In the genomic region with DNA sequence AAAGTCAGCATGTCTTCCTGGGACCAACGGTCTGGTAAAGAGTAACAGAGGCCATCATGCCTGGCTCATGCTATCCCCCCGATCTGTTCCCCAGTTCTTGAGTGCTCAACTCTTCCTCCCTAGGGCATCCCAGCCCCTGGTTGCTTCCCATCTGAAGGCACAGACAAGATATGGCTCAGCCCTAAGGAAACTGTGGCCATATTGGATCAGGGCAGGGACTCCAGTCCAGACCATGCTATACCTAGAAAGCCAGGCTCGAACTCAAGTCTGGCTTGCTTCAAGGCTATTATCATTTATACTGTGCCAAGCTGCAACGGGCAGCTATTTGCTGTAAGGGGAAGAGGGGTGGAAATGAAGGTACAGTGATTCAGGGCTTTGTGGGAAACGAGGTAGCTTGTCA, we compare ENCODE assay signal across 12 cellular contexts. TPM values are rescaled to one million over a fixed set of nuclear protein-coding genes. Genes with fewer than 3 reads are reported as not detected.
DNase-seq lines count a peak whose midpoint lies in the region; ATAC-seq, FAIRE-seq and TF ChIP-seq lines count a peak whose summit lies in the region.
"Had no signal": no experiment of that assay in that cellular context is flagged by ENCODE, and none has a peak within 500 bp of the region (broad histone marks: within the 10 kb centered on the region; RNA-seq: fewer than 3 reads in every experiment).

No MANE protein-coding gene starts in this region.

- H3K4me3 ChIP-seq in DOHH2 (ENCODE audit: low read length) (peak overlapping the region; percentile 96), Karpas-422 (ENCODE audit: low read length) (peak overlapping the region; percentile 90), neural progenitor cell (no peak overlapping the region), small intestine (ENCODE audit: low read depth in 1 of 2, low read length in 2 of 2) (no peak overlapping the region)
- H3K4me3 ChIP-seq: prostate gland had no signal

- peaks cover 14% of the 10 kb centered on the region for H3K36me3 Mint-ChIP-seq in activated naive CD8-positive, alpha-beta T cell
- peaks cover 12% of the 10 kb centered on the region for H3K36me3 Mint-ChIP-seq in neural progenitor cell

- H3K9me2 ChIP-seq in DOHH2 (replicated peaks; ENCODE audit: control insufficient read depth, low read length) (no peaks in the 10 kb centered on the region), Karpas-422 (replicated peaks; ENCODE audit: insufficient read depth, low read length) (no peaks in the 10 kb centered on the region)

- H3K27me3 Mint-ChIP-seq in activated naive CD8-positive, alpha-beta T cell = no peaks in the 10 kb centered on the region
- peaks cover 6% of the 10 kb centered on the region for H3K27me3 Mint-ChIP-seq in neural progenitor cell (ENCODE audit: insufficient read depth, low read depth)

- H3K27ac ChIP-seq in DOHH2 (ENCODE audit: low read depth, low read length) = peak overlapping the region; percentile 82
- H3K27ac ChIP-seq in Karpas-422 (ENCODE audit: low read length) = peak overlapping the region; percentile 81
- no peak overlapping the region for H3K27ac ChIP-seq in neural progenitor cell
- no peak overlapping the region for H3K27ac ChIP-seq in small intestine (ENCODE audit: low read depth in 1 of 2, low read length in 1 of 2)
- H3K27ac ChIP-seq: GM23248, prostate gland had no signal

- H3K27ac Mint-ChIP-seq in activated naive CD8-positive, alpha-beta T cell = peak overlapping the region; percentile 99
- H3K27ac Mint-ChIP-seq in neural progenitor cell = peak overlapping the region; percentile 46

- H3K4me1 ChIP-seq in DOHH2 (ENCODE audit: control insufficient read depth, low read length) (peaks cover 57% of the 10 kb centered on the region), Karpas-422 (ENCODE audit: low read length) (peaks cover 30% of the 10 kb centered on the region), neural progenitor cell (peaks cover 5% of the 10 kb centered on the region), small intestine (ENCODE audit: control insufficient read depth in 2 of 2, insufficient read depth in 1 of 2, low read depth in 1 of 2, low read length in 1 of 2) (peaks cover 5 to 10% of the 10 kb centered on the region in 2 donors)
- H3K4me1 ChIP-seq: prostate gland had no signal

- 60 to 75% (median 74%) methylated on average over 5 of the region's 5 CpGs for WGBS in small intestine, 3 donors

- H3K4me1 Mint-ChIP-seq in activated naive CD8-positive, alpha-beta T cell (ENCODE audit: low read depth) = peaks cover 50% of the 10 kb centered on the region
- peaks cover 20% of the 10 kb centered on the region for H3K4me1 Mint-ChIP-seq in neural progenitor cell

- no peak for TF ChIP-seq CTCF in DOHH2 (IDR thresholded peaks at IDR 0.05; ENCODE audit: low read depth, low read length, poor library complexity, severe bottlenecking)
- no peak for TF ChIP-seq CTCF in neural progenitor cell (IDR thresholded peaks at IDR 0.05)

- H3K27me3 ChIP-seq in DOHH2 (ENCODE audit: control insufficient read depth, low read length) (no peaks in the 10 kb centered on the region), Karpas-422 (ENCODE audit: low read length) (no peaks in the 10 kb centered on the region), neural progenitor cell (no peaks in the 10 kb centered on the region), small intestine (ENCODE audit: control insufficient read depth in 2 of 2, insufficient read depth in 2 of 2, low read length in 2 of 2) (no peaks in the 10 kb centered on the region)

- H3K9me3 Mint-ChIP-seq in activated naive CD8-positive, alpha-beta T cell (ENCODE audit: low read depth) = no peaks in the 10 kb centered on the region
- H3K9me3 Mint-ChIP-seq in neural progenitor cell = no peaks in the 10 kb centered on the region

- no peak for FAIRE-seq in small intestine (lab: Jason Lieb, UNC)

- H3K79me2 ChIP-seq in DOHH2 (ENCODE audit: control insufficient read depth, low read length) (peaks cover 60% of the 10 kb centered on the region), Karpas-422 (ENCODE audit: low read length) (peaks cover 35% of the 10 kb centered on the region), neural progenitor cell (ENCODE audit: low read depth) (peaks cover 60% of the 10 kb centered on the region)

- H3F3A ChIP-seq in DOHH2 (ENCODE audit: control insufficient read depth, insufficient read depth) (peaks cover 20% of the 10 kb centered on the region), neural progenitor cell (ENCODE audit: low read depth) (peaks cover 25% of the 10 kb centered on the region)

- H3K36me3 ChIP-seq in DOHH2 (ENCODE audit: control insufficient read depth, low read length) (peaks cover 64% of the 10 kb centered on the region), Karpas-422 (ENCODE audit: insufficient read depth, low read length) (peaks cover 39% of the 10 kb centered on the region), neural progenitor cell (no peaks in the 10 kb centered on the region), small intestine (ENCODE audit: control insufficient read depth in 2 of 2, insufficient read depth in 2 of 2, low read length in 2 of 2) (peaks cover 0 to 15% of the 10 kb centered on the region in 2 donors)

- DNase-seq in Karpas-422 = no peak
- DNase-seq in neural progenitor cell (ENCODE audit: low spot score) = no peak
- DNase-seq in DMS114 treated with DMSO at 0.1 percent for 48 hours (lab: John Stamatoyannopoulos, UW; ENCODE audit: unreplicated experiment) = no peak
- DNase-seq in small intestine = no peak
- DNase-seq: GM23248, NCI-H2029 had no signal

- ATAC-seq in HG02885 (IDR thresholded peaks at IDR 0.05; ENCODE audit: poor library complexity, unreplicated experiment) (no peak), HG03442 (IDR thresholded peaks at IDR 0.05; ENCODE audit: unreplicated experiment) (no peak)

- H3K9me3 ChIP-seq in DOHH2 (ENCODE audit: control insufficient read depth, insufficient read depth, low read length) (no peaks in the 10 kb centered on the region), Karpas-422 (ENCODE audit: low read length) (no peaks in the 10 kb centered on the region), neural progenitor cell (ENCODE audit: low read depth) (no peaks in the 10 kb centered on the region), small intestine (ENCODE audit: control insufficient read depth, low read depth) (no peaks in the 10 kb centered on the region)
- H3K9me3 ChIP-seq: prostate gland had no signal

- H2AFZ ChIP-seq in Karpas-422 (ENCODE audit: low read length) = no peak overlapping the region
- H2AFZ ChIP-seq in neural progenitor cell (replicated peaks) = no peak overlapping the region
- H2AFZ ChIP-seq: GM23248 had no signal

- H3K4me2 ChIP-seq in DOHH2 (ENCODE audit: low read length) = peak overlapping the region; percentile 80
- peak overlapping the region; percentile 98 for H3K4me2 ChIP-seq in Karpas-422 (ENCODE audit: low read depth, low read length, poor library complexity, severe bottlenecking)
- no peak overlapping the region for H3K4me2 ChIP-seq in neural progenitor cell

- no peaks in the 10 kb centered on the region for H4K20me1 ChIP-seq in DOHH2 (ENCODE audit: control insufficient read depth, insufficient read depth, low read depth, low read length)
- no peaks in the 10 kb centered on the region for H4K20me1 ChIP-seq in Karpas-422 (ENCODE audit: insufficient read depth, low read depth, low read length)
- H4K20me1 ChIP-seq in neural progenitor cell (ENCODE audit: low read depth) = peaks cover 37% of the 10 kb centered on the region

- H3K9ac ChIP-seq in Karpas-422 (ENCODE audit: low read length) = peak overlapping the region; percentile 95
- H3K9ac ChIP-seq in neural progenitor cell = no peak overlapping the region

- peak overlapping the region; percentile 94 for H3K4me3 Mint-ChIP-seq in activated naive CD8-positive, alpha-beta T cell
- peak overlapping the region; percentile 64 for H3K4me3 Mint-ChIP-seq in neural progenitor cell

RNA-seq across cellular contexts. Expression of a gene that starts 2.8 kb away (rescaled TPM):
- total RNA-seq in Karpas-422 (2014; rRNA removed; shearing (Covaris generic); ENCODE audit: low replicate concordance) = 57.8 and 150 TPM in 2 replicates
- total RNA-seq in neural progenitor cell (ENCODE audit: low replicate concordance) = 23.7 and 32.9 TPM in 2 replicates
- 10 to 100 TPM; 32.7 to 39.0 (median 37.3) TPM for polyA plus RNA-seq in small intestine

RNA-seq across cellular contexts. Expression of a gene that starts 17.0 kb away (rescaled TPM):
- 29.0 and 54.7 TPM in 2 replicates for total RNA-seq in Karpas-422 (2014; rRNA removed; shearing (Covaris generic); ENCODE audit: low replicate concordance)
- total RNA-seq in neural progenitor cell (ENCODE audit: low replicate concordance) = 38.9 and 73.6 TPM in 2 replicates
- 10 to 100 TPM; 40.3 to 44.1 (median 43.2) TPM for polyA plus RNA-seq in small intestine

RNA-seq across cellular contexts. Expression of a gene that starts 29.9 kb away (rescaled TPM):
- total RNA-seq in Karpas-422 (2014; rRNA removed; shearing (Covaris generic); ENCODE audit: low replicate concordance) = 29.3 and 36.5 TPM in 2 replicates
- total RNA-seq in neural progenitor cell (ENCODE audit: low replicate concordance) = 16.6 and 26.3 TPM in 2 replicates
- polyA plus RNA-seq in small intestine = 10 to 100 TPM; 28.7 to 34.9 (median 29.7) TPM

RNA-seq across cellular contexts. Expression of a gene that starts 46.2 kb away (rescaled TPM):
- not detected in 2 replicates for total RNA-seq in Karpas-422 (2014; rRNA removed; shearing (Covaris generic); ENCODE audit: low replicate concordance)
- total RNA-seq in neural progenitor cell (ENCODE audit: low replicate concordance) = not detected in 2 replicates
- polyA plus RNA-seq in small intestine = under 1 TPM in 1 of 3 donors, not detected in 2; 0.15 TPM
- total RNA-seq: fibroblast of villous mesenchyme, GM23248 had no signal

RNA-seq across cellular contexts. Expression of a gene that starts 51.3 kb away (rescaled TPM):
- 0.14 and 0.19 TPM in 2 replicates for total RNA-seq in Karpas-422 (2014; rRNA removed; shearing (Covaris generic); ENCODE audit: low replicate concordance)
- total RNA-seq in neural progenitor cell (ENCODE audit: low replicate concordance) = not detected in 2 replicates
- polyA plus RNA-seq in small intestine = not detected
- total RNA-seq: fibroblast of villous mesenchyme, GM23248 had no signal
- polyA plus RNA-seq: GM23248 had no signal

Comparison
In these comparisons a context has a peak if more than half of its experiments do, and no peak if none do; other contexts are left out.
1. H3K27ac ChIP-seq: peak in DOHH2 (single experiment) and Karpas-422 (single experiment); none in neural progenitor cell (single experiment) and small intestine (0 of 2).
2. H3K4me3 ChIP-seq: peak in DOHH2 (single experiment) and Karpas-422 (single experiment); none in neural progenitor cell (single experiment) and small intestine (0 of 2).